Comparison of ENCODE assay signal across 8 cellular contexts in the genomic region with DNA sequence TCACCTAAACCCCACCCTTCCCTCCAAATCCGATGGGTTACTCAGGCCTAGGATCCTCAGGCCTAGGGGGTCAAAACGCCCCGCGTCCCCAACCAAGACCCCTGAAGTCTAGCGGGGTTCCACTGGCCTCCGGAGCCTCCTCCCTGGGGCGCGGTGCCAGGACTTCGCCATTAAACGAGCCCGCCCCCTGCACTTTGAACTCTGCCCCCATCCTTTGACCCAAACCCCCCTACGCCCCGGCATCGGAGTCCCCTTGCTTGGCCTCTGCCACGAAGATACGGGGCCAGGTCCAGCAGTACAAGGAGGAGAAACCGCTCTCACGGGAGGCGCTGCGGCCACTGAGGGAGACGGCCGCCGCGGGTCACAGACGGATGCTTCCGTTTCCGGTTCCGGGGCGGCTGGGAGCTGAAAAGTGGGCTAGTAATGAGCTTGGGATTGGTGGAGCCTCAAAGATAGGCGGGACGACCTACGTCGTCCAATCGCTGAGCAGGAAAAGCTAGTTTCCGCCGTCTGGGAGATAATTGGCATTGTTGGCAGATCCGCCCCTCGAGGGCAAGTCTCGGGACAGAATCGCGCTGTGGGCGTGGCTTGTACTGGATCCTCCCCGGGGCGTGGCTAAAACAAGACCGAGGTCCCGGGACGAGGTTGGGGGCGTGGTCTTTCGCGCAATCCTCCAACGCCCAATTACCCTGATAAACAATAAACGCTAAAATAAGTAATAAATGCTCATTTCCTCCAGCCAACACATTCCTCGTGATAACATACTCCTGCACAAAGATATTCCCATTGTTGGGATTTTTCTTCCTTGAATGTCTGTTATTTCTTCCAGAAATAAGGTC. TPM values are rescaled to one million over a fixed set of nuclear protein-coding genes. Genes with fewer than 3 reads are reported as not detected.
A peak's percentile ranks its signal among the peaks of the same experiment; 100 is the strongest.
DNase-seq lines count a peak whose midpoint lies in the region; ATAC-seq and TF ChIP-seq lines count a peak whose summit lies in the region.

No MANE protein-coding gene starts in this region.

- WGBS in heart right ventricle, 2 donors = 0 to 1% methylated on average over 53 of the region's 53 CpGs

- H3K9me3 Mint-ChIP-seq in type B pancreatic cell = no peaks in the 10 kb centered on the region

- peaks cover 29% of the 10 kb centered on the region for H3K4me1 Mint-ChIP-seq in type B pancreatic cell (ENCODE audit: unreplicated experiment)

- no peaks in the 10 kb centered on the region for H3K27me3 ChIP-seq in heart right ventricle

- H3K27ac Mint-ChIP-seq in type B pancreatic cell = peak overlapping the region; percentile 85

- no peaks in the 10 kb centered on the region for H3K9me3 ChIP-seq in heart right ventricle

- H3K36me3 Mint-ChIP-seq in type B pancreatic cell = no peaks in the 10 kb centered on the region

- H3K27ac ChIP-seq in heart right ventricle = peak overlapping the region; percentile 90 to 99 (median 95)

- in situ Hi-C loops in GM13977 (cut with MboI; ENCODE audit: low pct_unique_long_range_greater_than_20kb, low sequenced_read_pairs, unreplicated experiment) = loop anchor here (25.0 kb wide), 1 partner anchor 537 kb away; a partner anchor contains a TSS

- H3K4me3 Mint-ChIP-seq in type B pancreatic cell = peak overlapping the region; percentile 96

- peak; percentile 98 for DNase-seq in GM13977 (ENCODE audit: low spot score)
- DNase-seq in NCI-H146 (lab: John Stamatoyannopoulos, UW) = peak; percentile 96
- DNase-seq in T-helper 1 cell = peak; percentile 99 to 100 (median 100)
- peak; percentile 99 for DNase-seq in amniotic stem cell (lab: John Stamatoyannopoulos, UW)
- DNase-seq in heart right ventricle = peak; percentile 100
- peak; percentile 100 for DNase-seq in pons (ENCODE audit: low spot score)
- DNase-seq in type B pancreatic cell (ENCODE audit: extremely low spot score, unreplicated experiment) = peak; percentile 100

- H3K4me3 ChIP-seq in heart right ventricle = peak overlapping the region; percentile 68 to 97 (median 80)

- ATAC-seq in HG02870 (IDR thresholded peaks at IDR 0.05; ENCODE audit: unreplicated experiment) (peak; percentile 91), heart right ventricle (peak; percentile 94 to 98 (median 96))

- H3K27me3 Mint-ChIP-seq in type B pancreatic cell = no peaks in the 10 kb centered on the region

- intact Hi-C loops in heart right ventricle (cut with DNase I) = loop anchor here in 6 of 10 donors (1.0 to 10.0 kb wide), 8 partner anchors 26 to 213 kb away; a partner anchor contains a TSS

- no peaks in the 10 kb centered on the region for H3K36me3 ChIP-seq in heart right ventricle

- no peak for TF ChIP-seq CTCF in GM13977 (IDR thresholded peaks at IDR 0.05; ENCODE audit: extremely low read depth, insufficient read depth, missing control alignments)
- no peak for TF ChIP-seq CTCF in heart right ventricle (IDR thresholded peaks at IDR 0.05)
- TF ChIP-seq CTCF in type B pancreatic cell (conservative IDR thresholded peaks at IDR 0.05) = no peak

- peaks cover 7 to 35% (median 19%) of the 10 kb centered on the region in 9 donors for H3K4me1 ChIP-seq in heart right ventricle

RNA-seq across cellular contexts. Expression of a gene that starts 5.7 kb away (rescaled TPM):
- total RNA-seq in heart right ventricle = 1 to 10 TPM; 1.0 to 2.6 (median 2.3) TPM
- polyA plus RNA-seq in heart right ventricle = 1 to 10 TPM; 2.5 to 2.9 TPM
- 4.0 and 5.8 TPM in 2 replicates for total RNA-seq in type B pancreatic cell (ENCODE audit: low replicate concordance)

RNA-seq across cellular contexts. Expression of a gene that starts 26.9 kb away (rescaled TPM):
- 1 to 10 TPM in 2 of 10 donors, under 1 TPM in 5, not detected in 3; 0.34 to 2.8 (median 0.45) TPM for total RNA-seq in heart right ventricle
- 1 to 10 TPM; 1.2 to 3.5 TPM for polyA plus RNA-seq in heart right ventricle
- total RNA-seq in type B pancreatic cell (ENCODE audit: low replicate concordance) = 3.8 TPM in 2 replicates

RNA-seq across cellular contexts. Expression of a gene that starts 49.8 kb away (rescaled TPM):
- total RNA-seq in heart right ventricle (1 to 10 TPM; 1.0 to 5.5 (median 3.0) TPM), type B pancreatic cell (ENCODE audit: low replicate concordance) (5.9 and 7.5 TPM in 2 replicates)
- polyA plus RNA-seq in heart right ventricle = 1 to 10 TPM; 2.8 to 3.2 TPM

Comparison
In these comparisons a context has a peak if more than half of its experiments do, and no peak if none do; other contexts are left out.
1. Peak in every context shown above with its lines: DNase-seq, ATAC-seq, H3K4me3 ChIP-seq and H3K27ac ChIP-seq.